ENCODE assay signal across 24 cellular contexts in the genomic region with DNA sequence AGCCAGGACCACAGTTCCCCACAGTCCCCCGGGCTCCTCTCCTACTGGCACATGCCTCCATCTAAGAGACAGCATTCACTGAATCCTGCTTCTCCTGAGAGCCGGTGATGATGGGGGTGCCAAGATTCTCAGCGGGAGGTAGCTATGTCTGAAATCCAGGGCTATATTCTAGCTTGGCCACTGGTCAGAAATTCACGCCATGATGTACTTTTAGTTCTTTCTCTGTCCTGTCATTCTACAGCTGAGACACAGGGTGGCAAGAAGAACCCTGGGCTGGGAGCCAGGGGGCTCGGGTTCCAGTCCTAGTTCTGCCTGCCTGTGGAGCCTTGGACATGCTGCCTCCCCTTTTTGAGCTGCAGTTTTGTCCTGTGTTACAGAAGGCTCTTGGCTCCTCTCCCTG. TPM values are rescaled to one million over a fixed set of nuclear protein-coding genes. Genes with fewer than 3 reads are reported as not detected.
DNase-seq lines count a peak whose midpoint lies in the region; ATAC-seq and TF ChIP-seq lines count a peak whose summit lies in the region.
"Had no signal": no experiment of that assay in that cellular context is flagged by ENCODE, and none has a peak within 500 bp of the region (broad histone marks: within the 10 kb centered on the region; RNA-seq: fewer than 3 reads in every experiment).

No MANE protein-coding gene starts in this region.

- no peak overlapping the region for H2AK5ac ChIP-seq in neuronal stem cell (ENCODE audit: low read depth, low read length)

- H3K27me3 Mint-ChIP-seq in GM23338 (ENCODE audit: insufficient read depth, low read depth, poor library complexity), result peaks cover 3% of the 10 kb centered on the region
- H3K27me3 Mint-ChIP-seq in stimulated activated naive B cell treated with anti-CD40 and anti-IgM and Interleukin-4, amounts not matched to agents 10 μg/mL and 1 μg/mL and 100 μg/mL, for 72 hours, result no peaks in the 10 kb centered on the region

- no peak overlapping the region for H3K27ac Mint-ChIP-seq in GM23338
- H3K27ac Mint-ChIP-seq in stimulated activated naive B cell treated with anti-CD40 and anti-IgM and Interleukin-4, amounts not matched to agents 10 μg/mL and 1 μg/mL and 100 μg/mL, for 72 hours, result no peak overlapping the region
- H3K27ac Mint-ChIP-seq: HFFc6 had no signal

- no peaks in the 10 kb centered on the region for H3F3A ChIP-seq in GM23338 (replicated peaks; ENCODE audit: low read depth)

- peaks cover 2% of the 10 kb centered on the region; the same call in 2 of the 3 replicates for H3K36me3 Mint-ChIP-seq in GM23338 (ENCODE audit: low read depth)
- H3K36me3 Mint-ChIP-seq in stimulated activated naive B cell treated with anti-CD40 and anti-IgM and Interleukin-4, amounts not matched to agents 10 μg/mL and 1 μg/mL and 100 μg/mL, for 72 hours, result peaks cover 58 to 74% of the 10 kb centered on the region in 2 donors

- no peak overlapping the region for H3K9ac ChIP-seq in neuronal stem cell (ENCODE audit: low read depth, low read length, poor library complexity)
- H3K9ac ChIP-seq: SK-N-SH had no signal

- no peaks in the 10 kb centered on the region for H3K79me2 ChIP-seq in GM23338 (replicated peaks; ENCODE audit: insufficient read depth)

- H3K27me3 ChIP-seq in A673 (replicated peaks; ENCODE audit: insufficient read depth, low read depth, low read length, poor library complexity) (peaks cover 52% of the 10 kb centered on the region), neuronal stem cell (ENCODE audit: control insufficient read depth in 3 of 3, insufficient read depth in 3 of 3, low read depth in 1 of 3, low read length in 3 of 3) (no peaks in the 10 kb centered on the region), GM23338 (ENCODE audit: insufficient read depth) (no peaks in the 10 kb centered on the region)

- H2BK5ac ChIP-seq in neuronal stem cell (ENCODE audit: low read length), result no peak overlapping the region

- no peak overlapping the region for H2AFZ ChIP-seq in neuronal stem cell (ENCODE audit: low read length)
- H2AFZ ChIP-seq in GM23338, result no peak overlapping the region

- H3K9me2 ChIP-seq in GM23338 (ENCODE audit: insufficient read depth), result no peaks in the 10 kb centered on the region
- H3K9me2 ChIP-seq: SK-N-SH had no signal

- no peak overlapping the region for H3K4ac ChIP-seq in neuronal stem cell (ENCODE audit: low read length)

- H4K91ac ChIP-seq in neuronal stem cell (ENCODE audit: low read depth, low read length, poor library complexity), result no peak overlapping the region

- H3K9me3 ChIP-seq in A673 (ENCODE audit: low read depth, low read length, poor library complexity, severe bottlenecking), result no peaks in the 10 kb centered on the region
- no peaks in the 10 kb centered on the region for H3K9me3 ChIP-seq in neuronal stem cell (replicated peaks in 1 of 2; ENCODE audit: control insufficient read depth in 2 of 2, insufficient read depth in 1 of 2, low read depth in 1 of 2, low read length in 2 of 2)
- H3K9me3 ChIP-seq: SK-N-SH had no signal

- POLR2A ChIA-PET in A673 (lab: Charles Lee; ENCODE audit: low non-redundant PET), result no interaction called here

- intact Hi-C loops in A673 (cut with micrococcal nuclease; ENCODE audit: unreplicated experiment), result no loop called here

- H2BK15ac ChIP-seq in neuronal stem cell (ENCODE audit: low read length), result no peak overlapping the region

- H3K4me1 ChIP-seq in A673 (ENCODE audit: insufficient read depth, low read length, poor library complexity, severe bottlenecking) (peaks cover 4% of the 10 kb centered on the region), neuronal stem cell (ENCODE audit: control insufficient read depth in 2 of 2, insufficient read depth in 1 of 2, low read depth in 1 of 2, low read length in 2 of 2) (peaks cover 0 to 2% of the 10 kb centered on the region in 2 donors), GM23338 (ENCODE audit: insufficient read depth) (no peaks in the 10 kb centered on the region)

- BruUV-seq in A673 (replicated peaks; lab: Mats Ljungman, UMichigan), result no TSS peak

- no peak overlapping the region for H3K23ac ChIP-seq in neuronal stem cell (ENCODE audit: low read depth, low read length, poor library complexity)

- ATAC-seq in GM23338, result no peak
- ATAC-seq in stimulated activated naive B cell treated with anti-CD40 and anti-IgM and Interleukin-4, amounts not matched to agents 10 μg/mL and 1 μg/mL and 100 μg/mL, for 72 hours (replicated peaks), result no peak
- ATAC-seq: HepG2 had no signal

- WGBS in neuronal stem cell (ENCODE audit: extremely low coverage in 2 of 2, insufficient read length in 2 of 2, insufficient replicate concordance in 1 of 2), 2 donors, result no CpG with 5 or more reads among the region's 5 CpGs

- H3K9me3 Mint-ChIP-seq in GM23338, result no peaks in the 10 kb centered on the region; the same call in 2 of the 3 replicates
- no peaks in the 10 kb centered on the region for H3K9me3 Mint-ChIP-seq in stimulated activated naive B cell treated with anti-CD40 and anti-IgM and Interleukin-4, amounts not matched to agents 10 μg/mL and 1 μg/mL and 100 μg/mL, for 72 hours
- H3K9me3 Mint-ChIP-seq: HFFc6 had no signal

- no peaks in the 10 kb centered on the region for H3K79me1 ChIP-seq in neuronal stem cell (ENCODE audit: low read depth, low read length)

- H4K20me1 ChIP-seq in GM23338 (replicated peaks; ENCODE audit: insufficient read depth), result no peaks in the 10 kb centered on the region

- H3K18ac ChIP-seq in neuronal stem cell (ENCODE audit: low read length), result no peak overlapping the region

- no peaks in the 10 kb centered on the region; the same call in 1 of the 3 replicates for H3K4me1 Mint-ChIP-seq in GM23338
- H3K4me1 Mint-ChIP-seq in stimulated activated naive B cell treated with anti-CD40 and anti-IgM and Interleukin-4, amounts not matched to agents 10 μg/mL and 1 μg/mL and 100 μg/mL, for 72 hours, result peaks cover 11 to 12% of the 10 kb centered on the region in 2 donors

- CTCF ChIA-PET in A673 (lab: Charles Lee), result no interaction called here

- H2BK12ac ChIP-seq in neuronal stem cell (ENCODE audit: low read length), result no peak overlapping the region

- no peak overlapping the region for H3K4me3 Mint-ChIP-seq in GM23338
- no peak overlapping the region for H3K4me3 Mint-ChIP-seq in stimulated activated naive B cell treated with anti-CD40 and anti-IgM and Interleukin-4, amounts not matched to agents 10 μg/mL and 1 μg/mL and 100 μg/mL, for 72 hours
- H3K4me3 Mint-ChIP-seq: HFFc6 had no signal

- H3K4me3 ChIP-seq in A673 (ENCODE audit: low read depth, low read length, poor library complexity, severe bottlenecking) (no peak overlapping the region), neuronal stem cell (ENCODE audit: low read length in 2 of 2) (no peak overlapping the region), GM23338 (no peak overlapping the region)

- TF ChIP-seq CTCF in A673 (conservative IDR thresholded peaks at IDR 0.05; ENCODE audit: low read depth, low read length) (no peak), GM23338 (conservative IDR thresholded peaks at IDR 0.05; ENCODE audit: low read depth in 2 of 2) (no peak)

- H4K8ac ChIP-seq in neuronal stem cell (ENCODE audit: low read depth, low read length), result no peak overlapping the region

- H3K4me2 ChIP-seq in neuronal stem cell (ENCODE audit: insufficient read depth, low read length, poor library complexity, severe bottlenecking), result no peak overlapping the region
- H3K4me2 ChIP-seq in GM23338, result no peak overlapping the region
- H3K4me2 ChIP-seq: SK-N-SH had no signal

- H3K36me3 ChIP-seq in A673 (ENCODE audit: insufficient read depth, low read length, poor library complexity, severe bottlenecking) (no peaks in the 10 kb centered on the region), neuronal stem cell (replicated peaks in 1 of 2; ENCODE audit: control insufficient read depth in 2 of 2, insufficient read depth in 2 of 2, low read length in 2 of 2) (peaks cover 5 to 50% of the 10 kb centered on the region in 2 donors), GM23338 (ENCODE audit: insufficient read depth) (no peaks in the 10 kb centered on the region; the same call in 1 of the 2 replicates)

- H3K27ac ChIP-seq in A673 (ENCODE audit: low read depth, low read length, poor library complexity, severe bottlenecking), result no peak overlapping the region
- H3K27ac ChIP-seq in neuronal stem cell (replicated peaks; ENCODE audit: low read length), result no peak overlapping the region
- no peak overlapping the region for H3K27ac ChIP-seq in GM23338 (ENCODE audit: low read depth)

- H3K14ac ChIP-seq in neuronal stem cell (ENCODE audit: low read length), result peak overlapping the region; percentile 12

- H2BK120ac ChIP-seq in neuronal stem cell (ENCODE audit: low read depth, low read length), result no peak overlapping the region

- peak; percentile 29 for DNase-seq in A673 (ENCODE audit: low spot score)
- peak; percentile 63 for DNase-seq in NCI-H1092 treated with DMSO at 0.1 percent for 48 hours (lab: John Stamatoyannopoulos, UW)
- DNase-seq in cerebellar cortex (ENCODE audit: low spot score), result peak; percentile 67
- no peak for DNase-seq in neuronal stem cell (ENCODE audit: low spot score)
- no peak for DNase-seq in GM23338 (ENCODE audit: low spot score)
- DNase-seq in activated CD4-positive, CD25-positive, alpha-beta regulatory T cell (lab: John Stamatoyannopoulos, UW), result no peak
- DNase-seq in stimulated activated naive B cell treated with anti-CD40 and anti-IgM and Interleukin-4, amounts not matched to agents 10 μg/mL and 1 μg/mL and 100 μg/mL, for 72 hours, result no peak
- DNase-seq: 8988T, Calu3, DMS79 treated with DMSO at 0.1 percent for 48 hours, H7, HFFc6, Karpas-422, NCI-H1105, NCI-H1436 treated with DMSO at 0.1 percent for 48 hours, NCI-H187 treated with DMSO at 0.1 percent for 48 hours, NCI-H2107, NCI-H510A, NCI-H69, SIG-M5, SK-N-SH had no signal

RNA-seq across cellular contexts. Expression of gene PHOX2A, which starts 59.2 kb away (rescaled TPM):
- not detected in 2 replicates for total RNA-seq in A673 (2021)
- 0.10 TPM for polyA plus RNA-seq in neuronal stem cell (2013, experiment 1 of 2)
- 0.18 TPM for polyA plus RNA-seq in neuronal stem cell (2013, experiment 2 of 2)
- total RNA-seq in GM23338 (2014; rRNA removed; shearing (Covaris generic)), result not detected in 2 replicates
- polyA plus RNA-seq in GM23338 (2016; fragmentation: Nextera tagmentation; extraction: Ambion mirVana), result 0.23 and 0.31 TPM in 2 replicates
- total RNA-seq: Calu3, HepG2, HFFc6, HT1080 had no signal
- polyA plus RNA-seq: BJ, HepG2 had no signal

Comparison
In these comparisons a context has a peak if more than half of its experiments do, and no peak if none do; other contexts are left out.
1. DNase-seq: peak in A673 (single experiment), NCI-H1092 treated with DMSO at 0.1 percent for 48 hours (single experiment) and cerebellar cortex (single experiment); none in neuronal stem cell (single experiment), GM23338 (single experiment), activated CD4-positive, CD25-positive, alpha-beta regulatory T cell (0 of 4) and stimulated activated naive B cell treated with anti-CD40 and anti-IgM and Interleukin-4, amounts not matched to agents 10 μg/mL and 1 μg/mL and 100 μg/mL, for 72 hours (single experiment).